In genomic region chr7:141361965-141362364, GRCh38 we compare ENCODE assay signal across 19 cellular contexts.
"Had no signal": no experiment of that assay in that cellular context is flagged by ENCODE, and none has a peak within 500 bp of the region (broad histone marks: within the 10 kb centered on the region; RNA-seq: fewer than 3 reads in every experiment).

No MANE protein-coding gene starts in this region.

- H3K36me3 ChIP-seq: brain microvascular endothelial cell, neutrophil, sigmoid colon had no signal

- H3K4me3 ChIP-seq: mucosa of descending colon, sigmoid colon had no signal

- H3K27me3 ChIP-seq: brain microvascular endothelial cell, neutrophil, sigmoid colon had no signal

- H3K27ac ChIP-seq: neutrophil, parathyroid adenoma had no signal

- DNase-seq: activated CD4-positive, alpha-beta T cell treated with anti-CD3 and anti-CD28 coated beads, Interleukin-2, amount 10 ng/mL, durations not matched to agents 24 days and 14 days; activated CD4-positive, CD25-positive, alpha-beta regulatory T cell; activated CD8-positive, alpha-beta T cell treated with anti-CD3 and anti-CD28 coated beads for 36 hours; activated naive CD4-positive, alpha-beta T cell treated with Interleukin-2 at 50 U/mL for 16 hours; activated naive CD8-positive, alpha-beta T cell treated with anti-CD3 and anti-CD28 coated beads, Interleukin-2, amount 10 ng/mL, durations not matched to agents 7 days and 5 days; activated T-cell treated with anti-CD3 and anti-CD28 coated beads, Interleukin-2, amount 50 U/mL, for 24 hours; cortex of kidney; effector CD4-positive, alpha-beta T cell; mucosa of descending colon; naive thymus-derived CD8-positive, alpha-beta T cell; sigmoid colon; stimulated activated CD4-positive, alpha-beta T cell treated with anti-CD3 and anti-CD28 coated beads, Interleukin-12 subunit alpha, Interleukin-12 subunit beta, amount 100 ng/mL, for 4 hours; stimulated activated CD4-positive, alpha-beta T cell treated with anti-CD3 and anti-CD28 coated beads, Interleukin-1b, Interleukin-23, amount 100 ng/mL, for 48 hours; stimulated activated CD8-positive, alpha-beta memory T cell treated with anti-CD3 and anti-CD28 coated beads, Interleukin-4, amount 100 ng/mL, for 48 hours; stimulated activated naive CD4-positive, alpha-beta T cell had no signal

- H2AFZ ChIP-seq: parathyroid adenoma had no signal

- H3K9me3 ChIP-seq: mucosa of descending colon, neutrophil, sigmoid colon had no signal

- H3K9ac ChIP-seq: parathyroid adenoma had no signal

- ATAC-seq: activated CD8-positive, alpha-beta T cell treated with anti-CD3 and anti-CD28 coated beads for 36 hours; left lobe of liver; mucosa of descending colon; naive thymus-derived CD8-positive, alpha-beta T cell had no signal
